In the genomic region with DNA sequence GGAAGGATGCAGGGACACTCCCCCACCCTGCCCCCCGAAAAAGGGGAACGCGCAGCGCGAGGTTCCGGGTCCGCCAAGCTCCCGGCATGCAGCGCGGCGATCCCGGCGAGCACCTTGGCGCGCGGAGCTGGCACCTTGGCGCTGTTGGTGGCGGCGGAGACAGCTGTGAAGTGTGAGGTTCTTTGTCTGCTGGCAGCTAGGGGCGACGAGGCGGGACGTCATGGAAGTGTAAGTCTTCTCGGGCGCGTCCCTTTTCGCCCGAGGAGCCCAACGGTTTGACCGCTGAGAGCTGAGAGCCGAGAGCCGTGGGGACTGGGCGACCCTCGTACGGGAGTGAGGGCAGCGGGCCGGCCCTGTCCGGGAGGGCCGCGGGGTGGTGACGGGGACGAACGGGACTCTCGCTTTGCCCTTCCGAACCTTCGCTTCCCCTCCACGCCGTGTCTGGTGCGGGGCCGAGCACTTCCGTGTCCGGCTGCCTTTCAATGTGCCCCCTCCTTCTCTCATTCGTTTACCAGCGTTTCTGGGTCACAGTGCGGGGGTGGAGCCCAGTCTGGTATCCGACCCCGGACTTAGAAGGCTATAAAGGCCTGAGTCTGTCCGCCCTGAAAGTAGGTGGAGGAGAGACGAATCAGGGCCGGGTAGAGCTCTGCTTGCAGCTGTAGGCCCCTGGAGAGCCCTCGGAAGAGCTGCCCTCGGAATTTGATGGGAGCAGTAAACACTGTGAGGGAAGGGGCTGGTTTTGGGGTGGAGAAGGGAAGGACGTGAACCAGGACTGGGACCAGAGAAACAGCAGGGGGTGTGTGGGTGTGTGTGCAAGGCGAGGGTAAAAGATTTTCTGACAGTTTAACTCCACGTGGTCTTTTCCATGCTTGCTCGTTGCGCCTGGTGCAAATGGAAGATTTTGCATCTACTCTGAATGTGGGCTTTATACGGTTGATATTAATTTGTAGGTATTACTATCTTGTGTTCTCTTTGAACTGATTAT, we compare ENCODE assay signal across 8 cellular contexts. TPM values are rescaled to one million over a fixed set of nuclear protein-coding genes. Genes with fewer than 3 reads are reported as not detected.
DNase-seq lines count a peak whose midpoint lies in the region; ATAC-seq, FAIRE-seq and TF ChIP-seq lines count a peak whose summit lies in the region.

TSS of gene CRCP (plus strand) at position 105 of the 985 bp plus-strand sequence. CDS start at position 221, 116 bp downstream.

- POLR2A ChIA-PET in activated CD8-positive, alpha-beta memory T cell treated with anti-CD3 and anti-CD28 coated beads for 36 hours (lab: Charles Lee): interaction anchor here (0.7 to 1.4 kb wide), 4 partner anchors 8 to 344 kb away, joined by 3 to 5 read pairs (median 4); no protein-coding TSS in a partner anchor
- POLR2A ChIA-PET in H1 (lab: Charles Lee; ENCODE audit: partially characterized antibody): interaction anchor here (0.6 to 2.8 kb wide), 15 partner anchors 9 to 90 kb away, joined by 3 to 10 read pairs (median 3); partner anchors contain the start of genes ASL and TPST1

- peaks cover 17 to 48% of the 10 kb centered on the region in 2 experiments for H3K79me2 ChIP-seq in H1 (ENCODE audit: control insufficient read depth in 1 of 2, insufficient read depth in 2 of 2, low read length in 2 of 2)
- peaks cover 42% of the 10 kb centered on the region for H3K79me2 ChIP-seq in mesendoderm (ENCODE audit: control insufficient read depth, insufficient read depth, low read length)

- peak; percentile 59 to 77 for TF ChIP-seq POLR2A in H1 (IDR thresholded peaks at IDR 0.05; ENCODE audit: control extremely low read depth in 1 of 2, low read depth in 2 of 2, low read length in 2 of 2)

- H3K9ac ChIP-seq in H1 (replicated peaks in 1 of 4; ENCODE audit: extremely low read depth in 1 of 4, low read depth in 3 of 4, low read length in 3 of 4) (peak within 1 kb of the TSS; percentile 69 to 90 (median 74)), mesendoderm (ENCODE audit: low read length) (peak within 1 kb of the TSS; percentile 99)

- H3K23ac ChIP-seq in H1 (ENCODE audit: insufficient read length) (no peak within 1 kb of the TSS), mesendoderm (ENCODE audit: low read length) (peak within 1 kb of the TSS; percentile 1)

- no peak for TF ChIP-seq RAD21 in H1 (IDR thresholded peaks at IDR 0.05 in 1 of 2, conservative IDR thresholded peaks at IDR 0.05 in 1 of 2; ENCODE audit: low read depth in 2 of 2, low read length in 2 of 2)

- CTCF ChIA-PET in activated CD8-positive, alpha-beta memory T cell treated with anti-CD3 and anti-CD28 coated beads for 36 hours (lab: Charles Lee): no interaction called here
- CTCF ChIA-PET in H1 (lab: Charles Lee; ENCODE audit: partially characterized antibody): no interaction called here

- H3K56ac ChIP-seq in H1 (replicated peaks; ENCODE audit: insufficient read length, low read depth, low read length) (peak within 1 kb of the TSS; percentile 33), mesendoderm (ENCODE audit: low read length) (peak within 1 kb of the TSS; percentile 95)

- ATAC-seq in GM19438 (IDR thresholded peaks at IDR 0.05; ENCODE audit: low read depth, unreplicated experiment) (peak; percentile 94), HG03571 (IDR thresholded peaks at IDR 0.05; ENCODE audit: unreplicated experiment) (peak; percentile 89)

- no peak for FAIRE-seq in H1 (lab: Jason Lieb, UNC)

- peak within 1 kb of the TSS; percentile 8 for H3K14ac ChIP-seq in H1 (ENCODE audit: insufficient read length)

- H2BK15ac ChIP-seq in H1 (ENCODE audit: low read length): no peak within 1 kb of the TSS
- no peak within 1 kb of the TSS for H2BK15ac ChIP-seq in mesendoderm (replicated peaks; ENCODE audit: low read depth)

- H3K79me1 ChIP-seq in H1 (ENCODE audit: low read depth, low read length): 0 out of 2 replicates have a peak, but pooled peaks cover 4% of the 10 kb centered on the region
- peaks cover 11% of the 10 kb centered on the region for H3K79me1 ChIP-seq in mesendoderm (ENCODE audit: low read length)

- H3K27ac ChIP-seq in H1 (ENCODE audit: low read depth, low read length): peak within 1 kb of the TSS; percentile 91
- peak within 1 kb of the TSS; percentile 79 for H3K27ac ChIP-seq in mesendoderm (ENCODE audit: low read depth, low read length)

- H3K4me2 ChIP-seq in H1 (ENCODE audit: insufficient read depth in 1 of 2, low read depth in 2 of 2, low read length in 2 of 2): peak within 1 kb of the TSS; percentile 62 to 77
- H3K4me2 ChIP-seq in mesendoderm (ENCODE audit: low read length): peak within 1 kb of the TSS; percentile 78

- peak within 1 kb of the TSS; percentile 77; the same call in 1 of the 2 replicates for H2AFZ ChIP-seq in H1 (ENCODE audit: low read length)

- peak within 1 kb of the TSS; percentile 55 for H4K5ac ChIP-seq in H1 (ENCODE audit: insufficient read length, low read depth, low read length)
- peak within 1 kb of the TSS; percentile 71 for H4K5ac ChIP-seq in mesendoderm (ENCODE audit: low read length)

- H3K27me3 ChIP-seq in H1 (replicated peaks in 1 of 4; ENCODE audit: control insufficient read depth in 3 of 4, extremely low read depth in 1 of 4, insufficient read depth in 3 of 4, low read length in 3 of 4) (no peaks in the 10 kb centered on the region), mesendoderm (ENCODE audit: insufficient read depth, low read length, poor library complexity) (no peaks in the 10 kb centered on the region)

- H3K23me2 ChIP-seq in H1 (ENCODE audit: low read depth, low read length): peaks cover 3% of the 10 kb centered on the region; the same call in 1 of the 2 replicates

- H2BK5ac ChIP-seq in H1 (ENCODE audit: low read depth, low read length) (peak within 1 kb of the TSS; percentile 97; the same call in 1 of the 2 replicates), mesendoderm (ENCODE audit: low read length) (peak within 1 kb of the TSS; percentile 76)

- H4K20me1 ChIP-seq in H1 (replicated peaks in 1 of 2; ENCODE audit: control insufficient read depth in 1 of 2, insufficient read depth in 2 of 2, low read length in 2 of 2): no peaks in the 10 kb centered on the region

- 4% methylated on average over 49 of the region's 68 CpGs; no CpG with 5 or more reads in 1 of the 2 experiments for WGBS in H1 (ENCODE audit: extremely low coverage in 1 of 2, insufficient coverage in 1 of 2, insufficient read length in 1 of 2, insufficient replicate concordance in 2 of 2, low coverage in 1 of 2, low lambda C conversion rate in 2 of 2, missing lambda C conversion rate in 1 of 2), 2 experiments
- WGBS in mesendoderm (ENCODE audit: extremely low coverage, insufficient coverage, low lambda C conversion rate): no CpG with 5 or more reads among the region's 68 CpGs

- H3K36me3 ChIP-seq in H1 (ENCODE audit: control insufficient read depth in 2 of 4, insufficient read depth in 4 of 4, low read length in 3 of 4): no peaks in the 10 kb centered on the region
- H3K36me3 ChIP-seq in mesendoderm (ENCODE audit: control insufficient read depth, insufficient read depth, low read length): no peaks in the 10 kb centered on the region

- H4K91ac ChIP-seq in H1 (replicated peaks; ENCODE audit: insufficient read length, low read length): peak within 1 kb of the TSS; percentile 44

- H3K9me3 ChIP-seq in H1 (ENCODE audit: insufficient read depth in 2 of 2, low read depth in 1 of 2, low read length in 1 of 2): no peaks in the 10 kb centered on the region

- H3K4ac ChIP-seq in H1 (replicated peaks; ENCODE audit: insufficient read length, low read depth, low read length): peak within 1 kb of the TSS; percentile 46
- peak within 1 kb of the TSS; percentile 65 for H3K4ac ChIP-seq in mesendoderm (ENCODE audit: low read depth, low read length)

- DNase-seq in COLO829 (ENCODE audit: low spot score) (peak; percentile 72), NK-92 (lab: John Stamatoyannopoulos, UW; ENCODE audit: unreplicated experiment) (peak; percentile 33), H1 (ENCODE audit: low read depth in 1 of 2, low spot score in 2 of 2) (peak; percentile 46 to 86), mesendoderm (peak; percentile 86)
- peak; percentile 69 for DNase-seq in stimulated activated CD8-positive, alpha-beta memory T cell treated with anti-CD3 and anti-CD28 coated beads, Interleukin-15, amount 100 ng/mL, for 1 hour (ENCODE audit: low read depth)

- TF ChIP-seq CTCF in H1 (IDR thresholded peaks at IDR 0.05; ENCODE audit: control extremely low read depth in 1 of 3, insufficient read depth in 1 of 3, low read depth in 1 of 3, low read length in 3 of 3): no peak

- no peak for TF ChIP-seq EP300 in H1 (IDR thresholded peaks at IDR 0.05; ENCODE audit: borderline replicate concordance in 1 of 2, low read depth in 2 of 2, low read length in 2 of 2)

- H3K4me3 ChIP-seq in H1 (ENCODE audit: extremely low read depth in 1 of 4, insufficient read depth in 2 of 4, low read depth in 3 of 4, low read length in 4 of 4) (peak within 1 kb of the TSS; percentile 78 to 94 (median 88)), mesendoderm (ENCODE audit: low read length) (peak within 1 kb of the TSS; percentile 91)

- no peak within 1 kb of the TSS for H2BK20ac ChIP-seq in H1 (ENCODE audit: low read length)

- H4K8ac ChIP-seq in H1 (ENCODE audit: extremely low read depth, insufficient read depth, low read length) (peak within 1 kb of the TSS; percentile 86), mesendoderm (ENCODE audit: low read depth, low read length) (no peak within 1 kb of the TSS)

- peak within 1 kb of the TSS; percentile 97 for H3K18ac ChIP-seq in H1 (ENCODE audit: extremely low read depth, low read length)
- H3K18ac ChIP-seq in mesendoderm (ENCODE audit: low read length): peak within 1 kb of the TSS; percentile 35

- no peak within 1 kb of the TSS for H2BK12ac ChIP-seq in H1 (ENCODE audit: low read depth, low read length)

- peaks cover 0 to 4% (median under 1%) of the 10 kb centered on the region in 4 experiments; a peak in 2 of 7 replicates for H3K4me1 ChIP-seq in H1 (replicated peaks in 1 of 4; ENCODE audit: control insufficient read depth in 3 of 4, insufficient read depth in 4 of 4, low read length in 3 of 4)
- H3K4me1 ChIP-seq in mesendoderm (ENCODE audit: control insufficient read depth, low read depth, low read length): peaks cover 2% of the 10 kb centered on the region

- H2AK5ac ChIP-seq in H1 (ENCODE audit: low read depth, low read length): no peak within 1 kb of the TSS
- no peak within 1 kb of the TSS for H2AK5ac ChIP-seq in mesendoderm (ENCODE audit: low read length)

- H2BK120ac ChIP-seq in H1 (replicated peaks; ENCODE audit: low read depth, low read length) (no peak within 1 kb of the TSS), mesendoderm (ENCODE audit: low read depth, low read length) (no peak within 1 kb of the TSS)

RNA-seq across cellular contexts. Expression of gene CRCP, which starts in this region (rescaled TPM):
- 10 to 100 TPM; 30.8 to 33.7 TPM for total RNA-seq in activated CD8-positive, alpha-beta memory T cell treated with anti-CD3 and anti-CD28 coated beads for 36 hours
- total RNA-seq in H1 (2021; fragmentation: NEBNext Ultra II Directional; extraction: Animal tissue kit (Norgen Biotek cat#: 25700)): 29.2 and 29.3 TPM in 2 replicates
- 13.4 and 15.0 TPM in 2 replicates for polyA plus RNA-seq in H1 (2011; rRNA removed)
- 23.8 TPM for polyA plus RNA-seq in H1 (2011; cell fraction: cytosol; rRNA removed)
- polyA plus RNA-seq in H1 (2011; cell fraction: nucleus; rRNA removed): 9.9 TPM
- polyA plus RNA-seq in H1 (2012, experiment 1 of 2): 22.6 to 33.0 TPM (median 25.3 TPM) in 4 replicates
- polyA plus RNA-seq in H1 (2012, experiment 2 of 2): 18.7 TPM
- 19.4 TPM for polyA plus RNA-seq in H1 (2013, experiment 1 of 2)
- 17.5 TPM for polyA plus RNA-seq in H1 (2013, experiment 2 of 2)
- polyA minus RNA-seq in H1 (2011; rRNA and poly(A)+ RNA removed): 30.6 and 36.4 TPM in 2 replicates
- polyA minus RNA-seq in H1 (2011; cell fraction: cytosol; rRNA and poly(A)+ RNA removed): 28.0 TPM
- polyA minus RNA-seq in H1 (2011; cell fraction: nucleus; rRNA and poly(A)+ RNA removed): 14.0 TPM
- polyA plus RNA-seq in mesendoderm (2013, experiment 1 of 2): 26.9 TPM
- 25.5 TPM for polyA plus RNA-seq in mesendoderm (2013, experiment 2 of 2)

Comparison
In these comparisons a context has a peak if more than half of its experiments do, and no peak if none do; other contexts are left out.
1. Peak in every context shown above with its lines: DNase-seq, ATAC-seq, H3K4me3 ChIP-seq and H3K27ac ChIP-seq.
2. DNase-seq: peak in every context shown above with its lines; median percentile 86 in mesendoderm; 72 in COLO829; 69 in stimulated activated CD8-positive, alpha-beta memory T cell treated with anti-CD3 and anti-CD28 coated beads, Interleukin-15, amount 100 ng/mL, for 1 hour; 66 in H1; 33 in NK-92.